ENCODE assay signal across 26 cellular contexts in the genomic region with DNA sequence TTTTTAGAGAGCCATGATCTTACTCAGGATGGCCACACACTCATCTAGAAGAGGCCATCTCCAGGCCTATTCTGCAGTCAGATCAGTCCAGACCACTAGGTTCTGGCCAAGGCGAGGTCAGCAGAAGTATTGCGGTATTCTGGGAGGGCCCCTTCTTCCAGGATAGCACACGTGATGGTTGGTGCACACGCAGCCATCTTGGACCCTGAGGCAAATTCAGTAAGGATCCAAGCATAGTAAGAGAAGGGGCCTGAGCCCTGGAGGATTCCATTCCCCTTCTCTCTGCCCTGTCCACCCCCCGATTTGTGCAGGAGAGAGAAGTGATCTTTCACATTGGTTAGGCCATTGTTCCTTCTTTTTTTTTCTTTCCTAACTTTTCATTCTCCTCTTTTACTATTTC.
"Had no signal": no experiment of that assay in that cellular context is flagged by ENCODE, and none has a peak within 500 bp of the region (broad histone marks: within the 10 kb centered on the region; RNA-seq: fewer than 3 reads in every experiment).

No MANE protein-coding gene starts in this region.

- H3K4me3 ChIP-seq: left lung, lung, neural progenitor cell, ovary, right atrium auricular region, right lobe of liver, skin epidermis, suprapubic skin, thoracic aorta, tibial artery, upper lobe of right lung had no signal

- H3K9ac ChIP-seq: neural progenitor cell had no signal

- H3K27me3 ChIP-seq: neural progenitor cell, ovary, right atrium auricular region, right lobe of liver had no signal

- DNase-seq: hypothalamus; immature natural killer cell; left lung; mesendoderm; naive B cell; natural killer cell; nephron progenitor cell; occipital lobe; ovary; stimulated activated CD4-positive, alpha-beta T cell treated with anti-CD3 and anti-CD28 coated beads, Interleukin-4, amount 100 ng/mL, for 24 hours; stimulated activated naive CD4-positive, alpha-beta T cell; trophoblast cell had no signal

- H3K4me1 ChIP-seq: left lung, right atrium auricular region, right lobe of liver, suprapubic skin, tibial artery, upper lobe of right lung had no signal

- ATAC-seq: left colon; left lung; natural killer cell; right lobe of liver; stimulated activated effector memory CD8-positive, alpha-beta T cell treated with anti-CD3 and anti-CD28 coated beads, Interleukin-12 subunit alpha, Interleukin-12 subunit beta, amount 100 ng/mL, for 72 hours; upper lobe of right lung had no signal

- FAIRE-seq: islet of Langerhans, kidney had no signal

- H3K4me2 ChIP-seq: neural progenitor cell had no signal

- H3K9me3 ChIP-seq: neutrophil, ovary, right lobe of liver, suprapubic skin, thoracic aorta, upper lobe of right lung had no signal

- H3K27ac ChIP-seq: left lung, neural progenitor cell, neutrophil, ovary, right atrium auricular region, right lobe of liver, skin epidermis, suprapubic skin, thoracic aorta, tibial artery, upper lobe of right lung had no signal

- H2AFZ ChIP-seq: neural progenitor cell had no signal

- H3K36me3 ChIP-seq: left lung, neural progenitor cell, neutrophil, ovary, right atrium auricular region, right lobe of liver, suprapubic skin, thoracic aorta, tibial artery, upper lobe of right lung had no signal
